Comparison of ENCODE assay signal across 12 cellular contexts in the genomic region with DNA sequence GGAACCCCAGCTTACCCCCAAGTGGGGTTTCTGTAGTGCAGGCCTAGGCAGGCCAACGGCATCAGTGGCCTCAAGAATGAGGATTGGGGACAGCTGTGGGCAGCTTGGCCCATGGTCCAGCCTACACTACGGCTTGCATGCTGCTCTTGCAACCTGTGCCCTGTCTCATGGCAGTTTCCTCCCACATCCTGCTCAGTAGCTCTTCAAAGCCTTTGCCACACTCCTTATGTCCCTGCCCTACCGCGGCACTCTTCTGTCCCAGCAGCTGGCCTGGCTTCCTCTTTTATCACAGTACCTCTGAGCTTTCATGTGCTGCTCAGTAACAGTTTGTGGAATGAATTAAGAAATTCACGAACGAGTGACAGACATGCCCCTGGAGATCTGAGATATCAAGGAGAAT.
DNase-seq lines count a peak whose midpoint lies in the region; ATAC-seq and TF ChIP-seq lines count a peak whose summit lies in the region.
"Had no signal": no experiment of that assay in that cellular context is flagged by ENCODE, and none has a peak within 500 bp of the region (broad histone marks: within the 10 kb centered on the region; RNA-seq: fewer than 3 reads in every experiment).

No MANE protein-coding gene starts in this region.

- H2AFZ ChIP-seq in GM23338, result no peak overlapping the region

- intact Hi-C loops in posterior vena cava (cut with DNase I), result no loop called here

- no peak overlapping the region for H3K4me2 ChIP-seq in GM23338

- peaks cover 5% of the 10 kb centered on the region; the same call in 1 of the 2 replicates for H3F3A ChIP-seq in GM23338 (replicated peaks; ENCODE audit: low read depth)

- no peaks in the 10 kb centered on the region for H3K27me3 Mint-ChIP-seq in GM23338 (ENCODE audit: insufficient read depth, low read depth, poor library complexity)

- no peaks in the 10 kb centered on the region for H3K79me2 ChIP-seq in GM23338 (replicated peaks; ENCODE audit: insufficient read depth)

- no peak for TF ChIP-seq CTCF in HL-60 (IDR thresholded peaks at IDR 0.05; ENCODE audit: insufficient read depth, low read length)
- TF ChIP-seq CTCF in GM23338 (conservative IDR thresholded peaks at IDR 0.05; ENCODE audit: low read depth in 2 of 2), result no peak

- H3K4me3 ChIP-seq in HL-60 (replicated peaks; ENCODE audit: insufficient read depth, low read length), result no peak overlapping the region
- no peak overlapping the region for H3K4me3 ChIP-seq in GM23338

- ATAC-seq in GM18858 (IDR thresholded peaks at IDR 0.05; ENCODE audit: unreplicated experiment), result peak; percentile 68
- ATAC-seq in GM21723 (IDR thresholded peaks at IDR 0.05; ENCODE audit: unreplicated experiment), result peak; percentile 81
- ATAC-seq in GM23338, result no peak

- peaks cover 21% of the 10 kb centered on the region for H3K4me1 ChIP-seq in GM23338 (ENCODE audit: insufficient read depth)
- H3K4me1 ChIP-seq: Caco-2 had no signal

- H3K27me3 ChIP-seq in HL-60 (ENCODE audit: insufficient read depth, poor library complexity, severe bottlenecking) (no peaks in the 10 kb centered on the region), GM23338 (ENCODE audit: insufficient read depth) (no peaks in the 10 kb centered on the region)

- H3K4me3 Mint-ChIP-seq in GM23338, result no peak overlapping the region

- DNase-seq in HL-60 (ENCODE audit: low read depth in 1 of 2, low spot score in 1 of 2) (peak in 1 of 2 experiments; percentile 94), medulla oblongata (ENCODE audit: extremely low spot score) (peak; percentile 35), GM23338 (ENCODE audit: low spot score) (no peak), posterior vena cava (ENCODE audit: low spot score) (no peak), activated gamma-delta T cell treated with Interleukin-2 at 50 U/mL for 16 hours (no peak), NCI-H446 (lab: John Stamatoyannopoulos, UW) (no peak)
- DNase-seq: activated T-cell treated with anti-CD3 and anti-CD28 coated beads for 4 hours, Caco-2, left cardiac atrium, NCI-H226 had no signal

- H3K4me1 Mint-ChIP-seq in GM23338, result peaks cover 18% of the 10 kb centered on the region

- peaks cover 13% of the 10 kb centered on the region for H3K9me2 ChIP-seq in GM23338 (ENCODE audit: insufficient read depth)

- no peaks in the 10 kb centered on the region for H3K36me3 ChIP-seq in GM23338 (ENCODE audit: insufficient read depth)

- H3K36me3 Mint-ChIP-seq in GM23338 (ENCODE audit: low read depth), result peaks cover 4% of the 10 kb centered on the region; the same call in 1 of the 3 replicates

- no peaks in the 10 kb centered on the region for H4K20me1 ChIP-seq in GM23338 (replicated peaks; ENCODE audit: insufficient read depth)

- H3K27ac ChIP-seq in HL-60 (replicated peaks) (peak overlapping the region; percentile 82), GM23338 (ENCODE audit: low read depth) (no peak overlapping the region)

- H3K9me3 Mint-ChIP-seq in GM23338, result peaks cover 4% of the 10 kb centered on the region; the same call in 2 of the 3 replicates

- no peak overlapping the region for H3K27ac Mint-ChIP-seq in GM23338

TF ChIP-seq in GM23338, 12 proteins besides CTCF, POLR2A, EP300 and RAD21:
- TF ChIP-seq NANOG (IDR thresholded peaks at IDR 0.05; ENCODE audit: borderline replicate concordance) (no peak), EZH2 (IDR thresholded peaks at IDR 0.05; ENCODE audit: low read depth, unreplicated experiment) (no peak)
